8 cellular contexts compared by ENCODE assay signal in genomic region chr4:93199492-93199891, GRCh38.
A peak's percentile ranks its signal among the peaks of the same experiment; 100 is the strongest.
DNase-seq lines count a peak whose midpoint lies in the region; ATAC-seq, FAIRE-seq and TF ChIP-seq lines count a peak whose summit lies in the region.

No MANE protein-coding gene starts in this region.

- H2AK5ac ChIP-seq in mesendoderm (ENCODE audit: low read length): no peak overlapping the region

- H3K36me3 ChIP-seq in mesendoderm (ENCODE audit: control insufficient read depth, insufficient read depth, low read length) (no peaks in the 10 kb centered on the region), sigmoid colon (no peaks in the 10 kb centered on the region)

- H3K4me1 ChIP-seq in mesendoderm (ENCODE audit: control insufficient read depth, low read depth, low read length) (peaks cover 3% of the 10 kb centered on the region), sigmoid colon (no peaks in the 10 kb centered on the region)

- no peak overlapping the region for H2BK120ac ChIP-seq in mesendoderm (ENCODE audit: low read depth, low read length)

- H3K27me3 ChIP-seq in mesendoderm (ENCODE audit: insufficient read depth, low read length, poor library complexity) (no peaks in the 10 kb centered on the region), sigmoid colon (no peaks in the 10 kb centered on the region)

- H2BK15ac ChIP-seq in mesendoderm (replicated peaks; ENCODE audit: low read depth): no peak overlapping the region

- H4K5ac ChIP-seq in mesendoderm (ENCODE audit: low read length): no peak overlapping the region

- TF ChIP-seq EP300 in sigmoid colon (IDR thresholded peaks at IDR 0.05): no peak

- peak; percentile 64 for TF ChIP-seq CTCF in D721Med (IDR thresholded peaks at IDR 0.05; ENCODE audit: insufficient read depth, missing control alignments)
- peak in 2 of 4 experiments; percentile 9 to 23 for TF ChIP-seq CTCF in sigmoid colon (IDR thresholded peaks at IDR 0.05)

- no peak overlapping the region for H3K4me2 ChIP-seq in mesendoderm (ENCODE audit: low read length)

- H3K9me3 ChIP-seq in sigmoid colon: no peaks in the 10 kb centered on the region

- FAIRE-seq in D721Med (lab: Jason Lieb, UNC): no peak

- H4K8ac ChIP-seq in mesendoderm (ENCODE audit: low read depth, low read length): no peak overlapping the region

- no peak for DNase-seq in D721Med (ENCODE audit: insufficient read length, low spot score)
- DNase-seq in NCI-H460 (ENCODE audit: extremely low read depth, low read depth): peak; percentile 41
- DNase-seq in cerebellar cortex (ENCODE audit: low spot score): peak; percentile 80
- DNase-seq in mesendoderm: peak; percentile 84
- no peak for DNase-seq in sigmoid colon
- no peak for DNase-seq in effector CD8-positive, alpha-beta T cell (lab: John Stamatoyannopoulos, UW)

- no peak overlapping the region for H3K9ac ChIP-seq in mesendoderm (ENCODE audit: low read length)

- no peak overlapping the region for H3K23ac ChIP-seq in mesendoderm (ENCODE audit: low read length)

- intact Hi-C loops in sigmoid colon (cut with DNase I): no loop called here

- H3K27ac ChIP-seq in mesendoderm (ENCODE audit: low read depth, low read length) (no peak overlapping the region), sigmoid colon (no peak overlapping the region)

- no peaks in the 10 kb centered on the region for H3K79me1 ChIP-seq in mesendoderm (ENCODE audit: low read length)

- H3K4me3 ChIP-seq in mesendoderm (ENCODE audit: low read length) (no peak overlapping the region), sigmoid colon (no peak overlapping the region)

- H3K56ac ChIP-seq in mesendoderm (ENCODE audit: low read length): no peak overlapping the region

- H3K4ac ChIP-seq in mesendoderm (ENCODE audit: low read depth, low read length): no peak overlapping the region

- H2BK5ac ChIP-seq in mesendoderm (ENCODE audit: low read length): no peak overlapping the region

- TF ChIP-seq POLR2A in sigmoid colon (IDR thresholded peaks at IDR 0.05): no peak

- H3K18ac ChIP-seq in mesendoderm (ENCODE audit: low read length): no peak overlapping the region

- H3K79me2 ChIP-seq in mesendoderm (ENCODE audit: control insufficient read depth, insufficient read depth, low read length): no peaks in the 10 kb centered on the region

- ATAC-seq in HG03103 (IDR thresholded peaks at IDR 0.05; ENCODE audit: low read depth, unreplicated experiment) (peak; percentile 52), HG02763 (IDR thresholded peaks at IDR 0.05; ENCODE audit: unreplicated experiment) (no peak)

- WGBS in mesendoderm (ENCODE audit: extremely low coverage, insufficient coverage, low lambda C conversion rate): no CpG with 5 or more reads among the region's 2 CpGs
- WGBS in sigmoid colon, 2 donors: 40 to 51% methylated on average over 2 of the region's 2 CpGs

Comparison
In these comparisons a context has a peak if more than half of its experiments do, and no peak if none do; other contexts are left out.
1. DNase-seq: peak in NCI-H460 (single experiment), cerebellar cortex (single experiment) and mesendoderm (single experiment); none in D721Med (single experiment), sigmoid colon (single experiment) and effector CD8-positive, alpha-beta T cell (single experiment).